ENCODE assay signal across 17 cellular contexts in the genomic region with DNA sequence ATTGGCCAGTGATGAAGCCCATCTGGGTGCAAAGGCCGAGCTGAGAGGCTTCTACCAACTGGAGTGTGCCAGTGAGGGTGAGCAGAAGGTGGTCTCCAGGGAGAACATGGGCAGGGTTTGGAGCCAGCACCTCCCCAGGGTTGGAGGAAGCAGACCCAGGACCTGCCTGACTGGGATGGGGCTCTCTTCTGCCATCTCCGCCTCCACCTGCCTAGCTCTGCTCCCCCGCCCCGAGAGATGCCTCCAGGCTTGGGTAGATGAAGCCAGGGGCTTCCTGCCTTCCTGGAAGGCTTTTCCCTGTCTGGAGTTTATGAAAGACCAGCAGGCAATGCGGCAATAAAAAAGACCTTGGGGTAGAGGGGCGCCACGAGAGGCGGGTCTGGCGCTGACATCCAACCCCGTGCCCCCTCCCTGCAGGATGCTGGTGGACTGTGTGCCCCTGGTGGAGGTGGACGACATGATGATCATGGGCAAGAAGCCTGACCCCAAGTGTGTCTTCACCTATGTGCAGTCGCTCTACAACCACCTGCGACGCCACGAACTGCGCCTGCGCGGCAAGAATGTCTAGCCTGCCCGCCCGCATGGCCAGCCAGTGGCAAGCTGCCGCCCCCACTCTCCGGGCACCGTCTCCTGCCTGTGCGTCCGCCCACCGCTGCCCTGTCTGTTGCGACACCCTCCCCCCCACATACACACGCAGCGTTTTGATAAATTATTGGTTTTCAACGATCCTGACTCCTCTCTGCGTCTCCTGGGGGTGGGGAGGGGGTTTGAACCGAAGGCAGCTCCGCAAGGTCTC. TPM values are rescaled to one million over a fixed set of nuclear protein-coding genes. Genes with fewer than 3 reads are reported as not detected.
DNase-seq lines count a peak whose midpoint lies in the region; ATAC-seq and TF ChIP-seq lines count a peak whose summit lies in the region.
"Had no signal": no experiment of that assay in that cellular context is flagged by ENCODE, and none has a peak within 500 bp of the region (broad histone marks: within the 10 kb centered on the region; RNA-seq: fewer than 3 reads in every experiment).

No MANE protein-coding gene starts in this region.

- H3K4me3 ChIP-seq in prostate gland (no peak overlapping the region), uterus (peak overlapping the region in 1 of 2 donors; percentile 95)
- H3K4me3 ChIP-seq: A549, thyroid gland had no signal

- no peaks in the 10 kb centered on the region for H3K9me3 ChIP-seq in prostate gland
- no peaks in the 10 kb centered on the region for H3K9me3 ChIP-seq in uterus
- H3K9me3 ChIP-seq: A549, thyroid gland had no signal

- H3K36me3 ChIP-seq in prostate gland (peaks cover 0 to 12% of the 10 kb centered on the region in 2 donors), uterus (no peaks in the 10 kb centered on the region)

- TF ChIP-seq CTCF in prostate gland (IDR thresholded peaks at IDR 0.05) = no peak
- TF ChIP-seq CTCF in uterus (IDR thresholded peaks at IDR 0.05) = peak in 1 of 4 experiments; percentile 16

- H3K4me1 ChIP-seq in prostate gland (replicated peaks) = peaks cover 4% of the 10 kb centered on the region
- peaks cover 0 to 4% of the 10 kb centered on the region in 2 donors for H3K4me1 ChIP-seq in uterus

- H3K27me3 ChIP-seq in prostate gland (replicated peaks; ENCODE audit: insufficient read depth) (no peaks in the 10 kb centered on the region), uterus (no peaks in the 10 kb centered on the region)
- H3K27me3 ChIP-seq: thyroid gland had no signal

- DNase-seq in Right ventricle myocardium inferior (ENCODE audit: missing footprints) (peak; percentile 67), Right ventricle myocardium superior (no peak), left ventricle myocardium superior (peak; percentile 61), prostate gland (ENCODE audit: low spot score) (no peak), uterus (peak; percentile 75 to 83), dedifferentiated amniotic fluid mesenchymal stem cell (ENCODE audit: extremely low spot score) (no peak)
- DNase-seq in activated T-cell treated with anti-CD3 and anti-CD28 coated beads, Interleukin-2, amount 50 U/mL, for 1 hour = no peak
- DNase-seq: central memory CD4-positive, alpha-beta T cell; naive thymus-derived CD4-positive, alpha-beta T cell; NCI-H1048; NCI-H2171 treated with DMSO at 0.1 percent for 48 hours; thyroid gland had no signal

- ATAC-seq in Right ventricle myocardium inferior (no peak), Right ventricle myocardium superior (ENCODE audit: poor library complexity) (no peak), left ventricle myocardium superior (no peak), HG02973 (IDR thresholded peaks at IDR 0.05; ENCODE audit: unreplicated experiment) (no peak)
- ATAC-seq: A549; activated CD8-positive, alpha-beta T cell treated with anti-CD3 and anti-CD28 coated beads for 36 hours; naive thymus-derived CD4-positive, alpha-beta T cell had no signal

- 77% methylated on average over 33 of the region's 33 CpGs for WGBS in prostate gland

- TF ChIP-seq POLR2A in prostate gland (IDR thresholded peaks at IDR 0.05) (no peak), uterus (IDR thresholded peaks at IDR 0.05) (peak in 1 of 2 donors; percentile 18)

- H3K27ac ChIP-seq in prostate gland (peak overlapping the region; percentile 90 to 97), uterus (peak overlapping the region; percentile 96 to 100)
- H3K27ac ChIP-seq: A549 had no signal

- intact Hi-C loops in Right ventricle myocardium inferior (cut with DNase I) = no loop called here
- intact Hi-C loops in Right ventricle myocardium superior (cut with DNase I) = loop anchor here (10.0 kb wide), 1 partner anchor 111 kb away; a partner anchor contains a TSS
- intact Hi-C loops in left ventricle myocardium superior (cut with micrococcal nuclease) = no loop called here
- intact Hi-C loops in prostate gland (cut with DNase I) = loop anchor here (2.0 kb wide), 1 partner anchor 13 kb away; no protein-coding TSS in a partner anchor
- intact Hi-C loops in uterus (cut with DNase I; ENCODE audit: low total_unique reads) = no loop called here

RNA-seq across cellular contexts. Expression of a gene that starts 3.3 kb away (rescaled TPM):
- total RNA-seq in Right ventricle myocardium inferior = 48.2 TPM
- total RNA-seq in Right ventricle myocardium superior = 43.4 TPM
- 32.9 TPM for total RNA-seq in left ventricle myocardium superior
- total RNA-seq in prostate gland = 100 to 1,000 TPM; 382 to 434 TPM
- 1,000 to 10,000 TPM in 2 of 4 donors, 100 to 1,000 TPM in 1, 10 to 100 TPM in 1; 91.7 to 2,170 (median 948) TPM for total RNA-seq in uterus

RNA-seq across cellular contexts. Expression of a gene that starts 18.7 kb away (rescaled TPM):
- 16.6 TPM for total RNA-seq in Right ventricle myocardium inferior
- total RNA-seq in Right ventricle myocardium superior = 15.4 TPM
- 15.7 TPM for total RNA-seq in left ventricle myocardium superior
- total RNA-seq in prostate gland = 10 to 100 TPM; 14.4 to 33.3 TPM
- total RNA-seq in uterus = 1 to 10 TPM in 3 of 4 donors, under 1 TPM in 1; 0.59 to 7.9 (median 3.0) TPM
- total RNA-seq: activated T-helper 1 cell treated with anti-CD3 and anti-CD28 coated beads, Interleukin-12 subunit alpha, Interleukin-12 subunit beta, Interleukin-2, Interleukin-4 antibody, amounts not matched to agents 30 ng/mL and 10 ng/mL and 1 ng/mL, durations not matched to agents 14 hours and 24 hours and 36 hours; T-helper 1 cell treated with Interleukin-12 subunit alpha and Interleukin-12 subunit beta and Interleukin-4 antibody, amounts not matched to agents 30 ng/mL and 1 ng/mL, for 36 hours had no signal

RNA-seq across cellular contexts. Expression of a gene that starts 23.0 kb away (rescaled TPM):
- 250 TPM for total RNA-seq in Right ventricle myocardium inferior
- total RNA-seq in Right ventricle myocardium superior = 256 TPM
- total RNA-seq in left ventricle myocardium superior = 278 TPM
- 100 to 1,000 TPM; 200 to 209 TPM for total RNA-seq in prostate gland
- total RNA-seq in uterus = 100 to 1,000 TPM; 182 to 647 (median 274) TPM

RNA-seq across cellular contexts. Expression of a gene that starts 36.2 kb away (rescaled TPM):
- total RNA-seq in Right ventricle myocardium inferior (not detected), Right ventricle myocardium superior (not detected), left ventricle myocardium superior (not detected), prostate gland (1 to 10 TPM in 1 of 2 donors, under 1 TPM in 1; 0.23 to 1.5 TPM), uterus (not detected)
- total RNA-seq: activated CD8-positive, alpha-beta T cell treated with anti-CD3 and anti-CD28 coated beads for 36 hours; activated T-helper 1 cell treated with anti-CD3 and anti-CD28 coated beads, Interleukin-12 subunit alpha, Interleukin-12 subunit beta, Interleukin-2, Interleukin-4 antibody, amounts not matched to agents 30 ng/mL and 10 ng/mL and 1 ng/mL, durations not matched to agents 14 hours and 24 hours and 36 hours; naive thymus-derived CD4-positive, alpha-beta T cell; T-helper 1 cell treated with Interleukin-12 subunit alpha and Interleukin-12 subunit beta and Interleukin-4 antibody, amounts not matched to agents 30 ng/mL and 1 ng/mL, for 36 hours had no signal

RNA-seq across cellular contexts. Expression of a gene that starts 55.9 kb away (rescaled TPM):
- total RNA-seq in Right ventricle myocardium inferior = 20.1 TPM
- 17.7 TPM for total RNA-seq in Right ventricle myocardium superior
- 21.4 TPM for total RNA-seq in left ventricle myocardium superior
- 10 to 100 TPM; 59.2 to 75.6 TPM for total RNA-seq in prostate gland
- total RNA-seq in uterus = 10 to 100 TPM; 10.8 to 39.5 (median 28.0) TPM

Comparison
In these comparisons a context has a peak if more than half of its experiments do, and no peak if none do; other contexts are left out.
1. DNase-seq: peak in Right ventricle myocardium inferior (single experiment), left ventricle myocardium superior (single experiment) and uterus (2 of 2); none in Right ventricle myocardium superior (single experiment), prostate gland (single experiment), dedifferentiated amniotic fluid mesenchymal stem cell (single experiment) and activated T-cell treated with anti-CD3 and anti-CD28 coated beads, Interleukin-2, amount 50 U/mL, for 1 hour (single experiment).
2. intact Hi-C loops: an anchor here in Right ventricle myocardium superior (10.0 kb wide) and prostate gland (2.0 kb wide); none called in Right ventricle myocardium inferior, left ventricle myocardium superior and uterus.